In genomic region chr18:5625076-5625475, GRCh38 we compare ENCODE assay signal across 26 cellular contexts.
"Had no signal": no experiment of that assay in that cellular context is flagged by ENCODE, and none has a peak within 500 bp of the region (broad histone marks: within the 10 kb centered on the region; RNA-seq: fewer than 3 reads in every experiment).

No MANE protein-coding gene starts in this region.

- H3K4me1 Mint-ChIP-seq: natural killer cell had no signal

- H3K36me3 ChIP-seq: brain microvascular endothelial cell, heart right ventricle, lower lobe of right lung, suprapubic skin, tibial artery, WERI-Rb-1 had no signal

- H3K36me3 Mint-ChIP-seq: activated CD4-positive, alpha-beta memory T cell treated with anti-CD3 and anti-CD28 coated beads for 36 hours; activated naive CD4-positive, alpha-beta T cell treated with anti-CD3 and anti-CD28 coated beads, Interleukin-2, amount 10 ng/mL, durations not matched to agents 7 days and 5 days; activated naive CD8-positive, alpha-beta T cell treated with anti-CD3 and anti-CD28 coated beads, Interleukin-2, amount 10 ng/mL, durations not matched to agents 7 days and 5 days; natural killer cell had no signal

- H3K4me3 Mint-ChIP-seq: activated CD4-positive, alpha-beta memory T cell treated with anti-CD3 and anti-CD28 coated beads for 36 hours; activated CD4-positive, alpha-beta T cell treated with anti-CD3 and anti-CD28 coated beads, Interleukin-2, amount 10 ng/mL, durations not matched to agents 24 days and 14 days; activated naive CD4-positive, alpha-beta T cell treated with anti-CD3 and anti-CD28 coated beads, Interleukin-2, amount 10 ng/mL, durations not matched to agents 7 days and 5 days; activated naive CD8-positive, alpha-beta T cell treated with anti-CD3 and anti-CD28 coated beads, Interleukin-2, amount 10 ng/mL, durations not matched to agents 7 days and 5 days; natural killer cell; T-helper 1 cell treated with Interleukin-12 subunit alpha and Interleukin-12 subunit beta and Interleukin-4 antibody, amounts not matched to agents 30 μg/mL and 1 μg/mL, for 36 hours had no signal

- DNase-seq: activated CD4-positive, alpha-beta memory T cell treated with anti-CD3 and anti-CD28 coated beads for 36 hours; activated CD4-positive, alpha-beta T cell treated with anti-CD3 and anti-CD28 coated beads, Interleukin-2, amount 10 ng/mL, durations not matched to agents 24 days and 14 days; activated CD4-positive, CD25-positive, alpha-beta regulatory T cell treated with anti-CD3 and anti-CD28 coated beads, Interleukin-2, amount 50 U/mL, for 72 hours; activated CD8-positive, alpha-beta memory T cell treated with anti-CD3 and anti-CD28 coated beads, Interleukin-2, amount 50 U/mL, for 4 hours; activated gamma-delta T cell; activated naive CD4-positive, alpha-beta T cell treated with anti-CD3 and anti-CD28 coated beads, Interleukin-2, amount 10 ng/mL, durations not matched to agents 7 days and 5 days; activated naive CD8-positive, alpha-beta T cell treated with anti-CD3 and anti-CD28 coated beads, Interleukin-2, amount 10 ng/mL, durations not matched to agents 7 days and 5 days; activated T-cell treated with anti-CD3 and anti-CD28 coated beads, Interleukin-2, amount 50 U/mL, for 1 hour; brain microvascular endothelial cell; cortex of kidney; foreskin fibroblast; heart right ventricle; kidney glomerular epithelial cell; lower lobe of right lung; mesenchymal stem cell; natural killer cell; posterior cingulate gyrus; right cardiac atrium; stimulated activated CD4-positive, alpha-beta T cell treated with anti-CD3 and anti-CD28 coated beads, Interleukin-15, amount 100 ng/mL, for 24 hours; stimulated activated CD4-positive, alpha-beta T cell treated with anti-CD3 and anti-CD28 coated beads, Interleukin-2, amount 100 ng/mL, for 24 hours; stimulated activated naive CD4-positive, alpha-beta T cell; T1000; tibial artery; WERI-Rb-1 had no signal

- H3K27ac ChIP-seq: brain microvascular endothelial cell, heart right ventricle, lower lobe of right lung, suprapubic skin, tibial artery, WERI-Rb-1 had no signal

- H3K27ac Mint-ChIP-seq: activated CD4-positive, alpha-beta memory T cell treated with anti-CD3 and anti-CD28 coated beads for 36 hours; activated CD4-positive, alpha-beta T cell treated with anti-CD3 and anti-CD28 coated beads, Interleukin-2, amount 10 ng/mL, durations not matched to agents 24 days and 14 days; activated naive CD4-positive, alpha-beta T cell treated with anti-CD3 and anti-CD28 coated beads, Interleukin-2, amount 10 ng/mL, durations not matched to agents 7 days and 5 days; activated naive CD8-positive, alpha-beta T cell treated with anti-CD3 and anti-CD28 coated beads, Interleukin-2, amount 10 ng/mL, durations not matched to agents 7 days and 5 days; natural killer cell; T-helper 1 cell treated with Interleukin-12 subunit alpha and Interleukin-12 subunit beta and Interleukin-4 antibody, amounts not matched to agents 30 μg/mL and 1 μg/mL, for 36 hours had no signal

- H3K9me3 ChIP-seq: heart right ventricle, lower lobe of right lung, suprapubic skin, tibial artery had no signal

- H3K4me3 ChIP-seq: heart right ventricle, lower lobe of right lung, suprapubic skin, tibial artery had no signal

- H3K9me3 Mint-ChIP-seq: activated CD4-positive, alpha-beta memory T cell treated with anti-CD3 and anti-CD28 coated beads for 36 hours; activated CD4-positive, alpha-beta T cell treated with anti-CD3 and anti-CD28 coated beads, Interleukin-2, amount 10 ng/mL, durations not matched to agents 24 days and 14 days; activated naive CD4-positive, alpha-beta T cell treated with anti-CD3 and anti-CD28 coated beads, Interleukin-2, amount 10 ng/mL, durations not matched to agents 7 days and 5 days; activated naive CD8-positive, alpha-beta T cell treated with anti-CD3 and anti-CD28 coated beads, Interleukin-2, amount 10 ng/mL, durations not matched to agents 7 days and 5 days; natural killer cell; T-helper 1 cell treated with Interleukin-12 subunit alpha and Interleukin-12 subunit beta and Interleukin-4 antibody, amounts not matched to agents 30 μg/mL and 1 μg/mL, for 36 hours had no signal
